2 cellular contexts compared by ENCODE assay signal in the genomic region with DNA sequence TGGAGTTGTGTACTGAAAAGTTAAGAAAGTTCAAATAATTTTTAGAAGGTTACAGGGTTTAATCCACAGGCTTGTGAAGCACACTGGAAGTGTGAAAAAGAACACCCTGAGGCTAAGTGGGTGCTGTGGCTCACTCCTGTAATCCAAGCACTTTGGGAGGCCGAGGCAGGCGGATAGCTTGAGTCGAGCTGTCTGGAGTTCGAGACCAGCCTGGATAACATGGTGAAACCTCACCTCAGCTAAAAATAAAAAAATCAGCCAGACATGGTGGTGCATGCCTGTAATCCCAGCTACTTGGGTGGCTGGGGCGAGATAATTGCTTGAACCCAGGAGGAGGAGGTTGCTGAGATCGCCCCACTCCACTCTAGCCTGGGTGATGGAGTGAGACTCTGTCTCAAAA.
TF ChIP-seq lines count a peak whose summit lies in the region.

No MANE protein-coding gene starts in this region.

TF ChIP-seq in SK-N-SH, 30 proteins besides CTCF, POLR2A, EP300 and RAD21 (continued from another document):
- no peak for TF ChIP-seq EZH2phosphoT487 (IDR thresholded peaks at IDR 0.05; ENCODE audit: borderline replicate concordance, low read depth)
- no peak for TF ChIP-seq YY1 (IDR thresholded peaks at IDR 0.05; ENCODE audit: low read depth)
- no peak for TF ChIP-seq TAF1 (IDR thresholded peaks at IDR 0.05; ENCODE audit: borderline replicate concordance, low read depth, low read length)
- no peak for TF ChIP-seq TEAD4 (IDR thresholded peaks at IDR 0.05; ENCODE audit: borderline replicate concordance, insufficient read depth)
- TF ChIP-seq FOXJ3 (CRISPR knock-in tag; IDR thresholded peaks at IDR 0.05) = no peak
- TF ChIP-seq, protein P1, sequence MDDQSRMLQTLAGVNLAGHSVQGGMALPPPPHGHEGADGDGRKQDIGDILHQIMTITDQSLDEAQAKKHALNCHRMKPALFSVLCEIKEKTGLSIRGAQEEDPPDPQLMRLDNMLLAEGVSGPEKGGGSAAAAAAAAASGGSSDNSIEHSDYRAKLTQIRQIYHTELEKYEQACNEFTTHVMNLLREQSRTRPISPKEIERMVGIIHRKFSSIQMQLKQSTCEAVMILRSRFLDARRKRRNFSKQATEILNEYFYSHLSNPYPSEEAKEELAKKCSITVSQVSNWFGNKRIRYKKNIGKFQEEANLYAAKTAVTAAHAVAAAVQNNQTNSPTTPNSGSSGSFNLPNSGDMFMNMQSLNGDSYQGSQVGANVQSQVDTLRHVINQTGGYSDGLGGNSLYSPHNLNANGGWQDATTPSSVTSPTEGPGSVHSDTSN (IDR thresholded peaks at IDR 0.05) = no peak
- no peak for TF ChIP-seq SIN3A (IDR thresholded peaks at IDR 0.05; ENCODE audit: borderline replicate concordance, low read depth, low read length)
- TF ChIP-seq NRF1 (IDR thresholded peaks at IDR 0.05; ENCODE audit: low read depth, low read length) = no peak
- TF ChIP-seq MXI1 (IDR thresholded peaks at IDR 0.05; ENCODE audit: low read depth, low read length) = no peak
- TF ChIP-seq, protein P2, sequence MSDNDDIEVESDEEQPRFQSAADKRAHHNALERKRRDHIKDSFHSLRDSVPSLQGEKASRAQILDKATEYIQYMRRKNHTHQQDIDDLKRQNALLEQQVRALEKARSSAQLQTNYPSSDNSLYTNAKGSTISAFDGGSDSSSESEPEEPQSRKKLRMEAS (IDR thresholded peaks at IDR 0.05; ENCODE audit: low read depth) = no peak
- TF ChIP-seq GABPA (IDR thresholded peaks at IDR 0.05; ENCODE audit: low read depth) = no peak

TF ChIP-seq in SK-N-SH treated with all-trans-retinoic acid at 6 μM for 48 hours, 23 proteins besides CTCF, POLR2A, EP300 and RAD21 (continued from another document):
- TF ChIP-seq OSR1 (CRISPR knock-in tag; IDR thresholded peaks at IDR 0.05) (no peak), SNAI2 (CRISPR knock-in tag; IDR thresholded peaks at IDR 0.05) (no peak), BACH2 (CRISPR knock-in tag; IDR thresholded peaks at IDR 0.05; ENCODE audit: borderline replicate concordance) (no peak), ESRRG (CRISPR knock-in tag; IDR thresholded peaks at IDR 0.05) (no peak), ZC3H10 (CRISPR knock-in tag; IDR thresholded peaks at IDR 0.05) (no peak), GLIS3 (CRISPR knock-in tag; IDR thresholded peaks at IDR 0.05) (no peak), ZNF8 (CRISPR knock-in tag; IDR thresholded peaks at IDR 0.05) (no peak), ARNTL (CRISPR knock-in tag; IDR thresholded peaks at IDR 0.05; ENCODE audit: borderline replicate concordance, low read depth) (no peak), RARB (CRISPR knock-in tag; IDR thresholded peaks at IDR 0.05) (no peak)
- TF ChIP-seq, protein P3, sequence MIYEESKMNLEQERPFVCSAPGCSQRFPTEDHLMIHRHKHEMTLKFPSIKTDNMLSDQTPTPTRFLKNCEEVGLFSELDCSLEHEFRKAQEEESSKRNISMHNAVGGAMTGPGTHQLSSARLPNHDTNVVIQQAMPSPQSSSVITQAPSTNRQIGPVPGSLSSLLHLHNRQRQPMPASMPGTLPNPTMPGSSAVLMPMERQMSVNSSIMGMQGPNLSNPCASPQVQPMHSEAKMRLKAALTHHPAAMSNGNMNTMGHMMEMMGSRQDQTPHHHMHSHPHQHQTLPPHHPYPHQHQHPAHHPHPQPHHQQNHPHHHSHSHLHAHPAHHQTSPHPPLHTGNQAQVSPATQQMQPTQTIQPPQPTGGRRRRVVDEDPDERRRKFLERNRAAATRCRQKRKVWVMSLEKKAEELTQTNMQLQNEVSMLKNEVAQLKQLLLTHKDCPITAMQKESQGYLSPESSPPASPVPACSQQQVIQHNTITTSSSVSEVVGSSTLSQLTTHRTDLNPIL (CRISPR knock-in tag; IDR thresholded peaks at IDR 0.05; ENCODE audit: low read depth) = no peak
- TF ChIP-seq, protein P4, sequence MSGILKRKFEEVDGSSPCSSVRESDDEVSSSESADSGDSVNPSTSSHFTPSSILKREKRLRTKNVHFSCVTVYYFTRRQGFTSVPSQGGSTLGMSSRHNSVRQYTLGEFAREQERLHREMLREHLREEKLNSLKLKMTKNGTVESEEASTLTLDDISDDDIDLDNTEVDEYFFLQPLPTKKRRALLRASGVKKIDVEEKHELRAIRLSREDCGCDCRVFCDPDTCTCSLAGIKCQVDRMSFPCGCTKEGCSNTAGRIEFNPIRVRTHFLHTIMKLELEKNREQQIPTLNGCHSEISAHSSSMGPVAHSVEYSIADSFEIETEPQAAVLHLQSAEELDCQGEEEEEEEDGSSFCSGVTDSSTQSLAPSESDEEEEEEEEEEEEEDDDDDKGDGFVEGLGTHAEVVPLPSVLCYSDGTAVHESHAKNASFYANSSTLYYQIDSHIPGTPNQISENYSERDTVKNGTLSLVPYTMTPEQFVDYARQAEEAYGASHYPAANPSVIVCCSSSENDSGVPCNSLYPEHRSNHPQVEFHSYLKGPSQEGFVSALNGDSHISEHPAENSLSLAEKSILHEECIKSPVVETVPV (CRISPR knock-in tag; IDR thresholded peaks at IDR 0.05) = no peak
- TF ChIP-seq, protein P5, sequence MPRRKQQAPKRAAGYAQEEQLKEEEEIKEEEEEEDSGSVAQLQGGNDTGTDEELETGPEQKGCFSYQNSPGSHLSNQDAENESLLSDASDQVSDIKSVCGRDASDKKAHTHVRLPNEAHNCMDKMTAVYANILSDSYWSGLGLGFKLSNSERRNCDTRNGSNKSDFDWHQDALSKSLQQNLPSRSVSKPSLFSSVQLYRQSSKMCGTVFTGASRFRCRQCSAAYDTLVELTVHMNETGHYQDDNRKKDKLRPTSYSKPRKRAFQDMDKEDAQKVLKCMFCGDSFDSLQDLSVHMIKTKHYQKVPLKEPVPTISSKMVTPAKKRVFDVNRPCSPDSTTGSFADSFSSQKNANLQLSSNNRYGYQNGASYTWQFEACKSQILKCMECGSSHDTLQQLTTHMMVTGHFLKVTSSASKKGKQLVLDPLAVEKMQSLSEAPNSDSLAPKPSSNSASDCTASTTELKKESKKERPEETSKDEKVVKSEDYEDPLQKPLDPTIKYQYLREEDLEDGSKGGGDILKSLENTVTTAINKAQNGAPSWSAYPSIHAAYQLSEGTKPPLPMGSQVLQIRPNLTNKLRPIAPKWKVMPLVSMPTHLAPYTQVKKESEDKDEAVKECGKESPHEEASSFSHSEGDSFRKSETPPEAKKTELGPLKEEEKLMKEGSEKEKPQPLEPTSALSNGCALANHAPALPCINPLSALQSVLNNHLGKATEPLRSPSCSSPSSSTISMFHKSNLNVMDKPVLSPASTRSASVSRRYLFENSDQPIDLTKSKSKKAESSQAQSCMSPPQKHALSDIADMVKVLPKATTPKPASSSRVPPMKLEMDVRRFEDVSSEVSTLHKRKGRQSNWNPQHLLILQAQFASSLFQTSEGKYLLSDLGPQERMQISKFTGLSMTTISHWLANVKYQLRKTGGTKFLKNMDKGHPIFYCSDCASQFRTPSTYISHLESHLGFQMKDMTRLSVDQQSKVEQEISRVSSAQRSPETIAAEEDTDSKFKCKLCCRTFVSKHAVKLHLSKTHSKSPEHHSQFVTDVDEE (CRISPR knock-in tag; IDR thresholded peaks at IDR 0.05) = no peak
TF ChIP-seq in SK-N-SH treated with all-trans-retinoic acid at 6 μM for 48 hours: peak in this region for 0.
